29 cellular contexts compared by ENCODE assay signal in the genomic region with DNA sequence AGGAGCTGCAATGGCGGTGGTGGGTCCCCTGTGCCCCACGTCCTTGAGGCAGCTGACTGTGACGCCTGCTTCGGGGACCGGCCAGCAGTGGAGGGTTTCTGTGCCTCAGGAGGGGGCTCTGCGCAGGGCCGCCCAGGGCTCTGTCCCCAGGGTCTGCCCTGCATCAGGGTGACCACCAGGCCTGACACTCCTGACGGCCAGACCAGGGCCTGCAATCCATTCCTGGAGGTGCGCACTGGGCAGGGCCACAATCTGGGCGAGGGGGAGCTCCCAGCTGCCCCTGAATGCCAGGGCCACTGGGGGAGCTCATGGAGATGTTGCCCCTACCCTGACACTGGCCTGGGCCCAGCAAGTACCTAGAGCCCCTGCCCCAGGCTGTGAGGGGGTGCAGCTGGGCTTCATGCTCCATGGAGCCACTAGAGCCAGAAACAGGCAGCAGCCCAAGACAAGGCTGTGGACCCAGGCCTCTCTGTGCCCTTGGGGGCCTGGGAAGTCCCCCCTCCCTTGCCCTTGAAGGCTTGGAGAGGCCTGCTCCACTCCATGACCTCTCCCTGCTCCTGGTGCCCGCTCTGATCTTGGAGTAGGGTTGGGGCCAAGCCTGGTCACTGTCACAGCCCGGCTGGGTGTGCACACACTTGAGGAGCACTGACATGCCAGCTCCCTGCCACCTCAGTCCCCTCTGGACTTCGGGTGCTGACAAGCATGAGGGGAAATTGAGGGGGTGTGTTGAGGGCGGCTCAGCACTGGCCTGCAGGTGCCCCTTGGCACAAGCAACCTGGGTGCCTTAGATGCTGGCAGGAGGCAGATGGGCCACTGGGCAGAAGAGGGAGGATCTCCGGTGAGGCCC.
"Had no signal": no experiment of that assay in that cellular context is flagged by ENCODE, and none has a peak within 500 bp of the region (broad histone marks: within the 10 kb centered on the region; RNA-seq: fewer than 3 reads in every experiment).

No MANE protein-coding gene starts in this region.

- H3K27ac ChIP-seq: brain microvascular endothelial cell, gastroesophageal sphincter, neural progenitor cell, right lobe of liver, skin epidermis, tibial nerve, vagina had no signal

- FAIRE-seq: astrocyte had no signal

- H3K4me3 Mint-ChIP-seq: activated CD4-positive, alpha-beta T cell treated with anti-CD3 and anti-CD28 coated beads for 36 hours; activated CD8-positive, alpha-beta memory T cell treated with anti-CD3 and anti-CD28 coated beads, Interleukin-2, amount 10 ng/mL, durations not matched to agents 7 days and 5 days; activated CD8-positive, alpha-beta T cell treated with anti-CD3 and anti-CD28 coated beads, Interleukin-2, amount 10 ng/mL, durations not matched to agents 7 days and 5 days; activated naive CD8-positive, alpha-beta T cell; effector memory CD8-positive, alpha-beta T cell; immature natural killer cell; natural killer cell; neural progenitor cell; stimulated activated effector memory CD8-positive, alpha-beta T cell treated with anti-CD3 and anti-CD28 coated beads, Interleukin-12 subunit alpha, Interleukin-12 subunit beta, amount 100 ng/mL, for 72 hours had no signal

- H3K4me1 ChIP-seq: gastroesophageal sphincter, neural progenitor cell, right lobe of liver, vagina had no signal

- H3K4me1 Mint-ChIP-seq: activated CD8-positive, alpha-beta memory T cell treated with anti-CD3 and anti-CD28 coated beads, Interleukin-2, amount 10 ng/mL, durations not matched to agents 7 days and 5 days; immature natural killer cell; natural killer cell; neural progenitor cell had no signal

- H3K9ac ChIP-seq: neural progenitor cell had no signal

- H3K27me3 ChIP-seq: brain microvascular endothelial cell, gastroesophageal sphincter, neural progenitor cell, right lobe of liver, tibial nerve, vagina had no signal

- ATAC-seq: activated CD4-positive, alpha-beta T cell treated with anti-CD3 and anti-CD28 coated beads for 36 hours; activated CD8-positive, alpha-beta memory T cell treated with anti-CD3 and anti-CD28 coated beads, Interleukin-2, amount 10 ng/mL, durations not matched to agents 7 days and 5 days; activated CD8-positive, alpha-beta T cell treated with anti-CD3 and anti-CD28 coated beads, Interleukin-2, amount 10 ng/mL, durations not matched to agents 7 days and 5 days; effector memory CD8-positive, alpha-beta T cell; gastroesophageal sphincter; left lobe of liver; natural killer cell; stimulated activated effector memory CD8-positive, alpha-beta T cell treated with anti-CD3 and anti-CD28 coated beads, Interleukin-12 subunit alpha, Interleukin-12 subunit beta, amount 100 ng/mL, for 72 hours had no signal

- H3K9me3 ChIP-seq: gastroesophageal sphincter, right lobe of liver, vagina had no signal

- H3K27me3 Mint-ChIP-seq: activated CD4-positive, alpha-beta T cell treated with anti-CD3 and anti-CD28 coated beads for 36 hours; activated CD8-positive, alpha-beta memory T cell treated with anti-CD3 and anti-CD28 coated beads, Interleukin-2, amount 10 ng/mL, durations not matched to agents 7 days and 5 days; activated naive CD8-positive, alpha-beta T cell; effector memory CD8-positive, alpha-beta T cell had no signal

- H3K4me3 ChIP-seq: gastroesophageal sphincter, lung, neural progenitor cell, right lobe of liver, skin epidermis, tibial nerve, vagina had no signal

- H3K36me3 Mint-ChIP-seq: natural killer cell; stimulated activated effector memory CD8-positive, alpha-beta T cell treated with anti-CD3 and anti-CD28 coated beads, Interleukin-12 subunit alpha, Interleukin-12 subunit beta, amount 100 ng/mL, for 72 hours had no signal

- H3K9me3 Mint-ChIP-seq: activated T-helper 2 cell treated with anti-CD3 and anti-CD28 coated beads, Interferon-gamma antibody, Interleukin-2, Interleukin-4, amounts not matched to agents 10 μg/mL and 5 μg/mL and 100 μg/mL, durations not matched to agents 14 hours and 24 hours and 36 hours; effector memory CD8-positive, alpha-beta T cell; immature natural killer cell; natural killer cell; neural progenitor cell; stimulated activated effector memory CD8-positive, alpha-beta T cell treated with anti-CD3 and anti-CD28 coated beads, Interleukin-12 subunit alpha, Interleukin-12 subunit beta, amount 100 ng/mL, for 72 hours had no signal

- H3K4me2 ChIP-seq: neural progenitor cell had no signal

- H3K36me3 ChIP-seq: brain microvascular endothelial cell, neural progenitor cell, right lobe of liver, vagina had no signal

- H2AFZ ChIP-seq: neural progenitor cell had no signal

- H3K27ac Mint-ChIP-seq: activated CD4-positive, alpha-beta T cell treated with anti-CD3 and anti-CD28 coated beads for 36 hours; activated CD8-positive, alpha-beta memory T cell treated with anti-CD3 and anti-CD28 coated beads, Interleukin-2, amount 10 ng/mL, durations not matched to agents 7 days and 5 days; activated CD8-positive, alpha-beta T cell treated with anti-CD3 and anti-CD28 coated beads, Interleukin-2, amount 10 ng/mL, durations not matched to agents 7 days and 5 days; activated naive CD8-positive, alpha-beta T cell; activated T-helper 2 cell treated with anti-CD3 and anti-CD28 coated beads, Interferon-gamma antibody, Interleukin-2, Interleukin-4, amounts not matched to agents 10 μg/mL and 5 μg/mL and 100 μg/mL, durations not matched to agents 14 hours and 24 hours and 36 hours; immature natural killer cell; natural killer cell; neural progenitor cell; stimulated activated effector memory CD8-positive, alpha-beta T cell treated with anti-CD3 and anti-CD28 coated beads, Interleukin-12 subunit alpha, Interleukin-12 subunit beta, amount 100 ng/mL, for 72 hours had no signal

- DNase-seq: activated CD4-positive, alpha-beta T cell treated with anti-CD3 and anti-CD28 coated beads for 36 hours; activated CD4-positive, CD25-positive, alpha-beta regulatory T cell; activated CD8-positive, alpha-beta memory T cell treated with anti-CD3 and anti-CD28 coated beads, Interleukin-2, amount 10 ng/mL, durations not matched to agents 7 days and 5 days; activated CD8-positive, alpha-beta T cell treated with anti-CD3 and anti-CD28 coated beads, Interleukin-2, amount 10 ng/mL, durations not matched to agents 7 days and 5 days; activated naive CD4-positive, alpha-beta T cell treated with Interleukin-2 at 50 U/mL for 16 hours; activated T-cell treated with anti-CD3 and anti-CD28 coated beads, Interleukin-2, amount 50 U/mL, for 48 hours; brain microvascular endothelial cell; caudate nucleus; cortex of kidney; effector memory CD8-positive, alpha-beta T cell; erythroblast; head of caudate nucleus; hippocampal formation; immature natural killer cell; mesendoderm; natural killer cell; right lobe of liver; stimulated activated CD4-positive, alpha-beta T cell treated with anti-CD3 and anti-CD28 coated beads, Interleukin-4, amount 100 ng/mL, for 24 hours had no signal
